In genomic region chr12:6373022-6373787, GRCh38 we compare ENCODE assay signal across 7 cellular contexts. TPM values are rescaled to one million over a fixed set of nuclear protein-coding genes. Genes with fewer than 3 reads are reported as not detected.
A peak's percentile ranks its signal among the peaks of the same experiment; 100 is the strongest.
DNase-seq lines count a peak whose midpoint lies in the region; ATAC-seq and TF ChIP-seq lines count a peak whose summit lies in the region.

No MANE protein-coding gene starts in this region.

- no peak for ATAC-seq in PC-3

- H2AFZ ChIP-seq in Loucy (ENCODE audit: low read length), result no peak overlapping the region
- no peak overlapping the region for H2AFZ ChIP-seq in PC-3 (ENCODE audit: low read length)

- H3K4me1 ChIP-seq in Loucy (ENCODE audit: insufficient read depth, low read length, poor library complexity, severe bottlenecking), result peaks cover 59% of the 10 kb centered on the region
- peaks cover 85% of the 10 kb centered on the region for H3K4me1 ChIP-seq in PC-3 (ENCODE audit: insufficient read depth, low read length)
- H3K4me1 ChIP-seq in iPS-18a (ENCODE audit: control insufficient read depth, low read depth, low read length), result peaks cover 38% of the 10 kb centered on the region
- H3K4me1 ChIP-seq in tibial artery, result peaks cover 0 to 50% (median 33%) of the 10 kb centered on the region in 4 donors

- POLR2A ChIA-PET in PC-3 (lab: Charles Lee; ENCODE audit: unreplicated experiment), result interaction anchor here (0.8 to 1.2 kb wide), 4 partner anchors 9 to 37 kb away, joined by 3 to 7 read pairs (median 4); partner anchors contain the start of gene LTBR

- DNase-seq in PC-3 (no peak), tibial artery (no peak), middle frontal gyrus (ENCODE audit: extremely low spot score, low spot score) (no peak), NAMALWA (ENCODE audit: low spot score) (no peak)
- DNase-seq in activated CD4-positive, alpha-beta T cell treated with anti-CD3 and anti-CD28 coated beads, Interleukin-2, amount 50 U/mL, for 48 hours, result no peak

- peak overlapping the region; percentile 45 for H3K9ac ChIP-seq in Loucy (ENCODE audit: low read depth, low read length, poor library complexity, severe bottlenecking)
- peak overlapping the region; percentile 85 for H3K9ac ChIP-seq in PC-3 (ENCODE audit: low read length)
- peak overlapping the region; percentile 65 for H3K9ac ChIP-seq in iPS-18a (ENCODE audit: low read length)

- H3K36me3 ChIP-seq in Loucy (ENCODE audit: insufficient read depth, low read length) (no peaks in the 10 kb centered on the region), PC-3 (ENCODE audit: low read depth, low read length) (no peaks in the 10 kb centered on the region), iPS-18a (ENCODE audit: control insufficient read depth, low read depth, low read length) (no peaks in the 10 kb centered on the region), tibial artery (no peaks in the 10 kb centered on the region)

- H3K27me3 ChIP-seq in Loucy (ENCODE audit: insufficient read depth, low read length, poor library complexity, severe bottlenecking) (no peaks in the 10 kb centered on the region), PC-3 (ENCODE audit: low read length) (no peaks in the 10 kb centered on the region), iPS-18a (ENCODE audit: control insufficient read depth, insufficient read depth, low read length) (no peaks in the 10 kb centered on the region), tibial artery (no peaks in the 10 kb centered on the region)

- intact Hi-C loops in PC-3 (cut with micrococcal nuclease), result no loop called here
- intact Hi-C loops in tibial artery (cut with DNase I; ENCODE audit: low total_unique reads), result no loop called here

- H3K9me2 ChIP-seq in Loucy (replicated peaks; ENCODE audit: low read depth, low read length) (no peaks in the 10 kb centered on the region), PC-3 (replicated peaks; ENCODE audit: low read length) (no peaks in the 10 kb centered on the region)

- H3K4me3 ChIP-seq in Loucy (ENCODE audit: low read length, poor library complexity, severe bottlenecking), result no peak overlapping the region
- H3K4me3 ChIP-seq in PC-3 (ENCODE audit: low read length), result peak overlapping the region; percentile 4; the same call in 1 of the 2 replicates
- peak overlapping the region; percentile 66 for H3K4me3 ChIP-seq in iPS-18a (ENCODE audit: low read length)
- H3K4me3 ChIP-seq in tibial artery, result no peak overlapping the region

- no peaks in the 10 kb centered on the region for H3F3A ChIP-seq in Loucy (ENCODE audit: low read depth)
- peaks cover 5% of the 10 kb centered on the region for H3F3A ChIP-seq in PC-3 (ENCODE audit: low read length, unreplicated experiment)

- H3K79me2 ChIP-seq in Loucy (ENCODE audit: insufficient read depth, low read length) (no peaks in the 10 kb centered on the region), PC-3 (ENCODE audit: low read length) (0 out of 2 replicates have a peak, but pooled peaks cover 5% of the 10 kb centered on the region)

- CTCF ChIA-PET in PC-3 (lab: Charles Lee), result interaction anchor here (0.7 to 0.9 kb wide), 2 partner anchors 38 to 50 kb away, joined by 3 read pairs; no protein-coding TSS in a partner anchor

- peak overlapping the region; percentile 98 for H3K27ac ChIP-seq in PC-3 (ENCODE audit: low read length)
- no peak overlapping the region for H3K27ac ChIP-seq in iPS-18a (ENCODE audit: low read length)
- H3K27ac ChIP-seq in tibial artery, result peak overlapping the region; percentile 54 to 62

- no peaks in the 10 kb centered on the region for H4K20me1 ChIP-seq in Loucy (ENCODE audit: insufficient read depth, low read length, poor library complexity, severe bottlenecking)
- no peaks in the 10 kb centered on the region for H4K20me1 ChIP-seq in PC-3 (ENCODE audit: low read length)

- H3K9me3 ChIP-seq in Loucy (ENCODE audit: insufficient read depth, low read depth, low read length), result no peaks in the 10 kb centered on the region
- H3K9me3 ChIP-seq in PC-3 (ENCODE audit: low read length), result no peaks in the 10 kb centered on the region
- no peaks in the 10 kb centered on the region for H3K9me3 ChIP-seq in iPS-18a (ENCODE audit: control insufficient read depth, low read depth, low read length)
- H3K9me3 ChIP-seq in tibial artery, result no peaks in the 10 kb centered on the region

- BruUV-seq in PC-3 (replicated peaks; lab: Mats Ljungman, UMichigan), result no TSS peak

- H3K4me2 ChIP-seq in Loucy (ENCODE audit: low read depth, low read length, poor library complexity, severe bottlenecking) (peak overlapping the region; percentile 58), PC-3 (ENCODE audit: low read length) (peak overlapping the region; percentile 81)

- TF ChIP-seq CTCF in Loucy (conservative IDR thresholded peaks at IDR 0.05; ENCODE audit: low read length), result no peak
- no peak for TF ChIP-seq CTCF in PC-3 (conservative IDR thresholded peaks at IDR 0.05; ENCODE audit: low read depth, low read length)
- TF ChIP-seq CTCF in tibial artery (IDR thresholded peaks at IDR 0.05), result no peak

RNA-seq across cellular contexts. Expression of gene SCNN1A, which starts 2.2 kb away (rescaled TPM):
- total RNA-seq in PC-3 (2014; rRNA removed), result 2.3 and 2.9 TPM in 2 replicates

RNA-seq across cellular contexts. Expression of gene LTBR, which starts 10.8 kb away (rescaled TPM):
- 160 and 163 TPM in 2 replicates for total RNA-seq in PC-3 (2014; rRNA removed)

RNA-seq across cellular contexts. Expression of gene TNFRSF1A, which starts 31.3 kb away (rescaled TPM):
- 95.1 and 97.4 TPM in 2 replicates for total RNA-seq in PC-3 (2014; rRNA removed)

Comparison
In these comparisons a context has a peak if more than half of its experiments do, and no peak if none do; other contexts are left out.
1. H3K4me3 ChIP-seq: peak in PC-3 (single experiment) and iPS-18a (single experiment); none in Loucy (single experiment) and tibial artery (0 of 2).
2. Peak in every context shown above with its lines, with median percentiles within 50 percentile points of each other: H3K9ac ChIP-seq.